Comparison of ENCODE assay signal across 16 cellular contexts in genomic region chr21:42722153-42722552, GRCh38.
"Had no signal": no experiment of that assay in that cellular context is flagged by ENCODE, and none has a peak within 500 bp of the region (broad histone marks: within the 10 kb centered on the region; RNA-seq: fewer than 3 reads in every experiment).

No MANE protein-coding gene starts in this region.

- H3K4me3 ChIP-seq: spleen, tibial nerve had no signal

- H3K4me3 Mint-ChIP-seq: activated CD4-positive, alpha-beta T cell treated with anti-CD3 and anti-CD28 coated beads for 36 hours; activated CD8-positive, alpha-beta T cell treated with anti-CD3 and anti-CD28 coated beads for 36 hours; activated naive CD8-positive, alpha-beta T cell treated with anti-CD3 and anti-CD28 coated beads, Interleukin-2, amount 50 U/mL, for 24 hours; mesothelial cell of epicardium; stimulated activated memory B cell treated with anti-CD40 and anti-IgM and Interleukin-4, amounts not matched to agents 10 μg/mL and 1 μg/mL and 100 μg/mL, for 72 hours had no signal

- H3K36me3 Mint-ChIP-seq: naive B cell; stimulated activated memory B cell treated with anti-CD40 and anti-IgM and Interleukin-4, amounts not matched to agents 10 μg/mL and 1 μg/mL and 100 μg/mL, for 72 hours had no signal

- H3K27me3 Mint-ChIP-seq: activated CD4-positive, alpha-beta T cell treated with anti-CD3 and anti-CD28 coated beads for 36 hours; activated CD8-positive, alpha-beta T cell treated with anti-CD3 and anti-CD28 coated beads for 36 hours; activated naive CD8-positive, alpha-beta T cell treated with anti-CD3 and anti-CD28 coated beads, Interleukin-2, amount 50 U/mL, for 24 hours had no signal

- H3K9me3 ChIP-seq: ascending aorta, neutrophil, spleen, tibial nerve had no signal

- H3K27ac ChIP-seq: ascending aorta, foreskin keratinocyte, neutrophil had no signal

- ATAC-seq: activated CD4-positive, alpha-beta T cell treated with anti-CD3 and anti-CD28 coated beads for 36 hours; activated CD8-positive, alpha-beta T cell treated with anti-CD3 and anti-CD28 coated beads for 36 hours; activated naive CD8-positive, alpha-beta T cell treated with anti-CD3 and anti-CD28 coated beads, Interleukin-2, amount 50 U/mL, for 24 hours; foreskin keratinocyte; stimulated activated memory B cell treated with anti-CD40 and anti-IgM and Interleukin-4, amounts not matched to agents 10 μg/mL and 1 μg/mL and 100 μg/mL, for 72 hours had no signal

- H3K4me1 ChIP-seq: ascending aorta, foreskin keratinocyte had no signal

- H3K27ac Mint-ChIP-seq: activated CD4-positive, alpha-beta T cell treated with anti-CD3 and anti-CD28 coated beads for 36 hours; activated CD8-positive, alpha-beta T cell treated with anti-CD3 and anti-CD28 coated beads for 36 hours; activated naive CD8-positive, alpha-beta T cell treated with anti-CD3 and anti-CD28 coated beads, Interleukin-2, amount 50 U/mL, for 24 hours; naive B cell; stimulated activated memory B cell treated with anti-CD40 and anti-IgM and Interleukin-4, amounts not matched to agents 10 μg/mL and 1 μg/mL and 100 μg/mL, for 72 hours had no signal

- H3K9me3 Mint-ChIP-seq: activated CD8-positive, alpha-beta T cell treated with anti-CD3 and anti-CD28 coated beads for 36 hours; activated naive CD8-positive, alpha-beta T cell treated with anti-CD3 and anti-CD28 coated beads, Interleukin-2, amount 50 U/mL, for 24 hours; mesothelial cell of epicardium; naive B cell; stimulated activated memory B cell treated with anti-CD40 and anti-IgM and Interleukin-4, amounts not matched to agents 10 μg/mL and 1 μg/mL and 100 μg/mL, for 72 hours had no signal

- H3K36me3 ChIP-seq: ascending aorta, neutrophil, spleen, tibial nerve had no signal

- H3K27me3 ChIP-seq: ascending aorta, foreskin keratinocyte, neutrophil, spleen, tibial nerve had no signal

- DNase-seq: activated CD4-positive, alpha-beta T cell treated with anti-CD3 and anti-CD28 coated beads for 36 hours; activated CD8-positive, alpha-beta memory T cell treated with anti-CD3 and anti-CD28 coated beads, Interleukin-2, amount 50 U/mL, for 4 hours; activated CD8-positive, alpha-beta T cell treated with anti-CD3 and anti-CD28 coated beads for 36 hours; activated naive CD4-positive, alpha-beta T cell treated with Interleukin-2 at 50 U/mL for 16 hours; activated naive CD8-positive, alpha-beta T cell treated with anti-CD3 and anti-CD28 coated beads, Interleukin-2, amount 50 U/mL, for 24 hours; foreskin keratinocyte; islet precursor cell; naive B cell; spleen; stimulated activated CD4-positive, alpha-beta T cell treated with anti-CD3 and anti-CD28 coated beads, Interleukin-1b, Interleukin-23, amount 100 ng/mL, for 48 hours; T1000 had no signal
